ENCODE assay signal across 1 cellular context in genomic region chr17:40538936-40539705, GRCh38.
TF ChIP-seq lines count a peak whose summit lies in the region.

No MANE protein-coding gene starts in this region.

TF ChIP-seq in K562, 482 proteins besides CTCF, POLR2A, EP300 and RAD21:
- TF ChIP-seq SRSF3 (IDR thresholded peaks at IDR 0.05; ENCODE audit: insufficient read depth, low read length) (no peak), HIVEP1 (CRISPR knock-in tag; IDR thresholded peaks at IDR 0.05) (no peak), SAFB (IDR thresholded peaks at IDR 0.05; ENCODE audit: borderline replicate concordance, low read depth, low read length) (no peak), E2F8 (IDR thresholded peaks at IDR 0.05; ENCODE audit: low read depth, partially characterized antibody) (no peak), NFIC (IDR thresholded peaks at IDR 0.05) (no peak), CBX8 (IDR thresholded peaks at IDR 0.05; ENCODE audit: borderline replicate concordance, extremely low read depth, low read depth, low read length, poor library complexity, severe bottlenecking) (no peak), ZNF445 (CRISPR knock-in tag; IDR thresholded peaks at IDR 0.05; ENCODE audit: low read depth) (no peak), U2AF1 (optimal IDR thresholded peaks at IDR 0.05; ENCODE audit: low read depth, low read length) (no peak), FOSL1 (tag; conservative IDR thresholded peaks at IDR 0.05) (no peak), TAL1 (IDR thresholded peaks at IDR 0.05) (no peak), MLX (CRISPR knock-in tag; conservative IDR thresholded peaks at IDR 0.05) (no peak), TCF15 (CRISPR knock-in tag; IDR thresholded peaks at IDR 0.05) (no peak), MAFG (tag; conservative IDR thresholded peaks at IDR 0.05) (no peak), SIRT6 (IDR thresholded peaks at IDR 0.05; ENCODE audit: low read depth, low read length) (no peak), TCF3 (CRISPR knock-in tag; IDR thresholded peaks at IDR 0.05) (no peak)
